Comparison of ENCODE assay signal across 22 cellular contexts in the genomic region with DNA sequence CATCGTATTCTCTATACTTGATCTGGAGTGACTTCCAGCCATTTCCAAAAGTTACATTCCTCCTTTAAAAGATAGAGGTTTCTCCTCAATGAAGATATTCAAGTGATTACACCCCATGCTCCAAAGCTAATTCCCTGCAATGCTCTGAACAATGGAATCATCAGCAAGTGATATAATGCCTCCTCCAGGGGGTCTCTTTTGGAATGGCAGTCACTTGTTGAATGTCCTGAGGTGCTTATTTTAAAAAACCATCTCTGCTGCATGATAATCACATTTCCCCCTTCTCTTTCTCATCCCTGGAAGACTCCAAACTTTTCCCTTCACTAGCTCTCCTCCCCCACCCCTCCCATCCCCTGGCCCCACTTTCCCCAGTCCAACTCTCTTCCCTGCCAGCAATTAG. TPM values are rescaled to one million over a fixed set of nuclear protein-coding genes. Genes with fewer than 3 reads are reported as not detected.
"Had no signal": no experiment of that assay in that cellular context is flagged by ENCODE, and none has a peak within 500 bp of the region (broad histone marks: within the 10 kb centered on the region; RNA-seq: fewer than 3 reads in every experiment).

No MANE protein-coding gene starts in this region.

- H3K4me1 Mint-ChIP-seq: nephron progenitor cell had no signal

- H3K9me3 Mint-ChIP-seq: dendritic cell treated with granulocyte-macrophage colony-stimulating factor and Interleukin-4, amounts not matched to agents 40 ng/mL and 50 ng/mL, for 4 days; nephron progenitor cell had no signal

- H3K27me3 ChIP-seq: pancreas had no signal

- H3K27ac ChIP-seq: foreskin keratinocyte, pancreas, stomach, thoracic aorta, transverse colon had no signal

- H3K27ac Mint-ChIP-seq: dendritic cell treated with granulocyte-macrophage colony-stimulating factor and Interleukin-4, amounts not matched to agents 40 ng/mL and 50 ng/mL, for 4 days; naive B cell; nephron progenitor cell; progenitor cell of endocrine pancreas had no signal

- H3K4me1 ChIP-seq: foreskin keratinocyte, pancreas, transverse colon had no signal

- H3K36me3 ChIP-seq: pancreas, stomach, thoracic aorta, transverse colon had no signal

- H3K4me3 ChIP-seq: lung, pancreas, stomach, thoracic aorta, transverse colon had no signal

- H3K9me3 ChIP-seq: pancreas, thoracic aorta, transverse colon had no signal

- H3K4me3 Mint-ChIP-seq: dendritic cell treated with granulocyte-macrophage colony-stimulating factor and Interleukin-4, amounts not matched to agents 40 ng/mL and 50 ng/mL, for 4 days; naive B cell; nephron progenitor cell had no signal

- ATAC-seq: foreskin keratinocyte, left colon, left ventricle myocardium superior, pancreas, right cardiac atrium had no signal

- DNase-seq: erythroblast; foreskin keratinocyte; left colon; left ventricle myocardium superior; mesenchymal stem cell; naive B cell; nephron progenitor cell; pancreas; right cardiac atrium; small intestine; stimulated activated CD4-positive, alpha-beta T cell treated with anti-CD3 and anti-CD28 coated beads, Interleukin-12 subunit alpha, Interleukin-12 subunit beta, amount 100 ng/mL, for 4 hours; stimulated activated naive CD4-positive, alpha-beta T cell; stomach; substantia nigra; transverse colon had no signal

RNA-seq across cellular contexts. Expression of a gene that starts 2.6 kb away (rescaled TPM):
- total RNA-seq: endothelial cell of umbilical vein, foreskin keratinocyte, kidney epithelial cell, left ventricle myocardium superior, right cardiac atrium, thoracic aorta, ureter had no signal
